In the genomic region with DNA sequence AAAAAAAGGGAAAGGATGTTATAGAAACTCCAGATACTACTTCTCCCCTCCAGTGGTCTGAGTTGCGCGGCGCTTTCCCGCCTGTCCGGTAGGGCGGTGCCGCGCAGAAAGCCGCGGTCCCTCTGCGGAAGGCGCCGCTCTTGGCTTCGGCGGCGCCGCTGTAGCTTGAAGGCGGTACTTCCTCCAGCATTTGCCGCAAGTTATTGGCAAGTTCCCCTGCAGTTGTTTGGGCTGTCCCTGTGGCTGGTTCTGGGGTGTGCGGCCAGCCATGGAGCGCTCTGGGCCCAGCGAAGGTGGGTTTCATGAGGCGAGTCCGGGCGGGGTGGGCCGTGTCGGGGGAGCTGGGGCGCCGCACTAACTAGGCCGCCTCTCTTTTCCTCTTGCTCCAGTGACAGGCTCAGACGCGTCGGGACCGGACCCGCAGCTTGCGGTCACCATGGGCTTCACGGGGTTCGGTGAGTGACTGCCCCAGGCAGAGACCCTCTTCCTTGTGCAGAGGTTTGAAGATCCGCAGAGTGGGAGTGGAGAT, we compare ENCODE assay signal across 1 cellular context.
TF ChIP-seq lines count a peak whose summit lies in the region.

TSS of gene WDR70 (plus strand) at position 219 of the 529 bp plus-strand sequence. CDS start at position 269, 50 bp downstream.

TF ChIP-seq in K562, 482 proteins besides CTCF, POLR2A, EP300 and RAD21 (continued from another document and continues in another):
- TF ChIP-seq TAF1 (IDR thresholded peaks at IDR 0.05; ENCODE audit: control insufficient read depth, extremely low read depth, insufficient read depth, low read length, severe bottlenecking), result peak; percentile 91
- TF ChIP-seq MBD2 (IDR thresholded peaks at IDR 0.05; ENCODE audit: borderline replicate concordance, low read depth), result peak; percentile 78
- TF ChIP-seq THAP12 (CRISPR knock-in tag; IDR thresholded peaks at IDR 0.05), result peak; percentile 99
- peak; percentile 15; the same call in 1 of the 2 replicates for TF ChIP-seq NFE2 (IDR thresholded peaks at IDR 0.05; ENCODE audit: low read depth)
- TF ChIP-seq KDM4B (IDR thresholded peaks at IDR 0.05; ENCODE audit: borderline replicate concordance in 2 of 2, low read depth in 1 of 2), result peak in 1 of 2 experiments; percentile 83; a peak in 1 of 4 replicates
- 0 out of 2 replicates have a peak, but pooled peaks have one; percentile 58 for TF ChIP-seq ZNF175 (CRISPR knock-in tag; IDR thresholded peaks at IDR 0.05; ENCODE audit: low read depth)
- TF ChIP-seq PHF20 (IDR thresholded peaks at IDR 0.05; ENCODE audit: partially characterized antibody), result peak; percentile 91
- TF ChIP-seq ZNF583 (CRISPR knock-in tag; IDR thresholded peaks at IDR 0.05), result 0 out of 2 replicates have a peak, but pooled peaks have one; percentile 41
- TF ChIP-seq, protein P1, sequence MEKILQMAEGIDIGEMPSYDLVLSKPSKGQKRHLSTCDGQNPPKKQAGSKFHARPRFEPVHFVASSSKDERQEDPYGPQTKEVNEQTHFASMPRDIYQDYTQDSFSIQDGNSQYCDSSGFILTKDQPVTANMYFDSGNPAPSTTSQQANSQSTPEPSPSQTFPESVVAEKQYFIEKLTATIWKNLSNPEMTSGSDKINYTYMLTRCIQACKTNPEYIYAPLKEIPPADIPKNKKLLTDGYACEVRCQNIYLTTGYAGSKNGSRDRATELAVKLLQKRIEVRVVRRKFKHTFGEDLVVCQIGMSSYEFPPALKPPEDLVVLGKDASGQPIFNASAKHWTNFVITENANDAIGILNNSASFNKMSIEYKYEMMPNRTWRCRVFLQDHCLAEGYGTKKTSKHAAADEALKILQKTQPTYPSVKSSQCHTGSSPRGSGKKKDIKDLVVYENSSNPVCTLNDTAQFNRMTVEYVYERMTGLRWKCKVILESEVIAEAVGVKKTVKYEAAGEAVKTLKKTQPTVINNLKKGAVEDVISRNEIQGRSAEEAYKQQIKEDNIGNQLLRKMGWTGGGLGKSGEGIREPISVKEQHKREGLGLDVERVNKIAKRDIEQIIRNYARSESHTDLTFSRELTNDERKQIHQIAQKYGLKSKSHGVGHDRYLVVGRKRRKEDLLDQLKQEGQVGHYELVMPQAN (IDR thresholded peaks at IDR 0.05; ENCODE audit: borderline replicate concordance), result peak; percentile 66; the same call in 1 of the 2 replicates
- TF ChIP-seq CXXC5 (CRISPR knock-in tag; IDR thresholded peaks at IDR 0.05), result peak; percentile 98
- TF ChIP-seq HNRNPLL (IDR thresholded peaks at IDR 0.05; ENCODE audit: low read depth, low read length, poor library complexity, severe bottlenecking), result peak; percentile 69
- TF ChIP-seq ETS1 (conservative IDR thresholded peaks at IDR 0.05; ENCODE audit: control insufficient read depth, low read depth, low read length), result 0 out of 2 replicates have a peak, but pooled peaks have one; percentile 47
- peak in 1 of 2 experiments; percentile 38; a peak in 2 of 4 replicates for TF ChIP-seq SIX5 (IDR thresholded peaks at IDR 0.05; ENCODE audit: borderline replicate concordance in 1 of 2, insufficient read depth in 1 of 2, low read depth in 1 of 2, low read length in 2 of 2)
- TF ChIP-seq EP400 (IDR thresholded peaks at IDR 0.05), result peak; percentile 71
- peak; percentile 25 for TF ChIP-seq TBP (optimal IDR thresholded peaks at IDR 0.05; ENCODE audit: low read depth, low read length)
- TF ChIP-seq ZZZ3 (IDR thresholded peaks at IDR 0.05), result peak; percentile 28; the same call in 1 of the 2 replicates
- TF ChIP-seq FOXK2 (conservative IDR thresholded peaks at IDR 0.05 in 1 of 2, IDR thresholded peaks at IDR 0.05 in 1 of 2; ENCODE audit: low read depth in 2 of 2), result peak; percentile 48 to 52; a peak in 2 of 4 replicates
- TF ChIP-seq ZFX (CRISPR knock-in tag; IDR thresholded peaks at IDR 0.05), result peak; percentile 74
- peak; percentile 79 for TF ChIP-seq CCNT2 (IDR thresholded peaks at IDR 0.05; ENCODE audit: borderline replicate concordance, extremely low read depth, insufficient read length, low read depth, low read length)
- TF ChIP-seq, protein P2, sequence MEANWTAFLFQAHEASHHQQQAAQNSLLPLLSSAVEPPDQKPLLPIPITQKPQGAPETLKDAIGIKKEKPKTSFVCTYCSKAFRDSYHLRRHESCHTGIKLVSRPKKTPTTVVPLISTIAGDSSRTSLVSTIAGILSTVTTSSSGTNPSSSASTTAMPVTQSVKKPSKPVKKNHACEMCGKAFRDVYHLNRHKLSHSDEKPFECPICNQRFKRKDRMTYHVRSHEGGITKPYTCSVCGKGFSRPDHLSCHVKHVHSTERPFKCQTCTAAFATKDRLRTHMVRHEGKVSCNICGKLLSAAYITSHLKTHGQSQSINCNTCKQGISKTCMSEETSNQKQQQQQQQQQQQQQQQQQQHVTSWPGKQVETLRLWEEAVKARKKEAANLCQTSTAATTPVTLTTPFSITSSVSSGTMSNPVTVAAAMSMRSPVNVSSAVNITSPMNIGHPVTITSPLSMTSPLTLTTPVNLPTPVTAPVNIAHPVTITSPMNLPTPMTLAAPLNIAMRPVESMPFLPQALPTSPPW (CRISPR knock-in tag; IDR thresholded peaks at IDR 0.05), result peak; percentile 21; the same call in 1 of the 2 replicates
- 0 out of 4 replicates have a peak, but pooled peaks of 1 of the 2 experiments have one; percentile 55 for TF ChIP-seq UBTF (IDR thresholded peaks at IDR 0.05; ENCODE audit: borderline replicate concordance in 1 of 2, low read depth in 2 of 2, low read length in 2 of 2)
- TF ChIP-seq NCOR1 (IDR thresholded peaks at IDR 0.05), result peak; percentile 34; the same call in 1 of the 2 replicates
- peak; percentile 52; the same call in 1 of the 2 replicates for TF ChIP-seq SMAD4 (CRISPR knock-in tag; conservative IDR thresholded peaks at IDR 0.05)
- TF ChIP-seq, protein P3, sequence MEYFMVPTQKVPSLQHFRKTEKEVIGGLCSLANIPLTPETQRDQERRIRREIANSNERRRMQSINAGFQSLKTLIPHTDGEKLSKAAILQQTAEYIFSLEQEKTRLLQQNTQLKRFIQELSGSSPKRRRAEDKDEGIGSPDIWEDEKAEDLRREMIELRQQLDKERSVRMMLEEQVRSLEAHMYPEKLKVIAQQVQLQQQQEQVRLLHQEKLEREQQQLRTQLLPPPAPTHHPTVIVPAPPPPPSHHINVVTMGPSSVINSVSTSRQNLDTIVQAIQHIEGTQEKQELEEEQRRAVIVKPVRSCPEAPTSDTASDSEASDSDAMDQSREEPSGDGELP (CRISPR knock-in tag; IDR thresholded peaks at IDR 0.05; ENCODE audit: borderline replicate concordance), result peak; percentile 85
- TF ChIP-seq, protein P4, sequence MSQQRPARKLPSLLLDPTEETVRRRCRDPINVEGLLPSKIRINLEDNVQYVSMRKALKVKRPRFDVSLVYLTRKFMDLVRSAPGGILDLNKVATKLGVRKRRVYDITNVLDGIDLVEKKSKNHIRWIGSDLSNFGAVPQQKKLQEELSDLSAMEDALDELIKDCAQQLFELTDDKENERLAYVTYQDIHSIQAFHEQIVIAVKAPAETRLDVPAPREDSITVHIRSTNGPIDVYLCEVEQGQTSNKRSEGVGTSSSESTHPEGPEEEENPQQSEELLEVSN (IDR thresholded peaks at IDR 0.05; ENCODE audit: borderline replicate concordance in 1 of 2, extremely low read depth in 1 of 2, insufficient read depth in 1 of 2, insufficient read length in 1 of 2, low read depth in 1 of 2, low read length in 1 of 2, poor library complexity in 1 of 2, severe bottlenecking in 1 of 2), result peak in 1 of 2 experiments; percentile 60
- peak; percentile 78; the same call in 1 of the 2 replicates for TF ChIP-seq POLR2AphosphoS5 (IDR thresholded peaks at IDR 0.05; ENCODE audit: control insufficient read depth, insufficient read depth, low read depth, low read length)
- 0 out of 2 replicates have a peak, but pooled peaks have one; percentile 10 for TF ChIP-seq SOX6 (IDR thresholded peaks at IDR 0.05)
- TF ChIP-seq RBFOX2 (IDR thresholded peaks at IDR 0.05; ENCODE audit: low read depth, low read length), result peak; percentile 90
- TF ChIP-seq GMEB1 (CRISPR knock-in tag; IDR thresholded peaks at IDR 0.05), result peak; percentile 77
- peak; percentile 68 for TF ChIP-seq POLR2B (IDR thresholded peaks at IDR 0.05; ENCODE audit: low read depth, partially characterized antibody)
- TF ChIP-seq DMBX1 (CRISPR knock-in tag; IDR thresholded peaks at IDR 0.05; ENCODE audit: borderline replicate concordance), result peak; percentile 9; the same call in 1 of the 2 replicates
- TF ChIP-seq SAP30 (IDR thresholded peaks at IDR 0.05; ENCODE audit: borderline replicate concordance, insufficient read depth, low read depth, low read length, poor library complexity, severe bottlenecking), result peak; percentile 72
- peak; percentile 84; the same call in 1 of the 2 replicates for TF ChIP-seq CBX1 (IDR thresholded peaks at IDR 0.05; ENCODE audit: low read depth)
- TF ChIP-seq DIDO1 (tag; IDR thresholded peaks at IDR 0.05; ENCODE audit: low read depth), result peak; percentile 84
- TF ChIP-seq TAF7 (tag; IDR thresholded peaks at IDR 0.05), result peak; percentile 21; the same call in 1 of the 2 replicates
- TF ChIP-seq CTCFL (IDR thresholded peaks at IDR 0.05; ENCODE audit: borderline replicate concordance, insufficient read depth, low read depth, low read length, poor library complexity, severe bottlenecking), result peak; percentile 97
- TF ChIP-seq ATF7 (IDR thresholded peaks at IDR 0.05), result peak; percentile 54; the same call in 1 of the 2 replicates
